Comparison of ENCODE assay signal across 1 cellular context in genomic region chr20:63009044-63009961, GRCh38.
TF ChIP-seq lines count a peak whose summit lies in the region.

No MANE protein-coding gene starts in this region.

TF ChIP-seq in GM12878, 131 proteins besides CTCF, POLR2A, EP300 and RAD21 (continued from another document and continues in another):
- TF ChIP-seq, protein P1, sequence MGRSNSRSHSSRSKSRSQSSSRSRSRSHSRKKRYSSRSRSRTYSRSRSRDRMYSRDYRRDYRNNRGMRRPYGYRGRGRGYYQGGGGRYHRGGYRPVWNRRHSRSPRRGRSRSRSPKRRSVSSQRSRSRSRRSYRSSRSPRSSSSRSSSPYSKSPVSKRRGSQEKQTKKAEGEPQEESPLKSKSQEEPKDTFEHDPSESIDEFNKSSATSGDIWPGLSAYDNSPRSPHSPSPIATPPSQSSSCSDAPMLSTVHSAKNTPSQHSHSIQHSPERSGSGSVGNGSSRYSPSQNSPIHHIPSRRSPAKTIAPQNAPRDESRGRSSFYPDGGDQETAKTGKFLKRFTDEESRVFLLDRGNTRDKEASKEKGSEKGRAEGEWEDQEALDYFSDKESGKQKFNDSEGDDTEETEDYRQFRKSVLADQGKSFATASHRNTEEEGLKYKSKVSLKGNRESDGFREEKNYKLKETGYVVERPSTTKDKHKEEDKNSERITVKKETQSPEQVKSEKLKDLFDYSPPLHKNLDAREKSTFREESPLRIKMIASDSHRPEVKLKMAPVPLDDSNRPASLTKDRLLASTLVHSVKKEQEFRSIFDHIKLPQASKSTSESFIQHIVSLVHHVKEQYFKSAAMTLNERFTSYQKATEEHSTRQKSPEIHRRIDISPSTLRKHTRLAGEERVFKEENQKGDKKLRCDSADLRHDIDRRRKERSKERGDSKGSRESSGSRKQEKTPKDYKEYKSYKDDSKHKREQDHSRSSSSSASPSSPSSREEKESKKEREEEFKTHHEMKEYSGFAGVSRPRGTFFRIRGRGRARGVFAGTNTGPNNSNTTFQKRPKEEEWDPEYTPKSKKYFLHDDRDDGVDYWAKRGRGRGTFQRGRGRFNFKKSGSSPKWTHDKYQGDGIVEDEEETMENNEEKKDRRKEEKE (IDR thresholded peaks at IDR 0.05), result no peak
- no peak for TF ChIP-seq SIX5 (IDR thresholded peaks at IDR 0.05; ENCODE audit: low read depth, low read length, severe bottlenecking)
- TF ChIP-seq LARP7 (IDR thresholded peaks at IDR 0.05), result peak; percentile 72
- TF ChIP-seq IKZF1 (conservative IDR thresholded peaks at IDR 0.05), result peak; percentile 63
- TF ChIP-seq CBFB (IDR thresholded peaks at IDR 0.05; ENCODE audit: low read depth), result peak; percentile 52; the same call in 1 of the 2 replicates
- TF ChIP-seq FOXK2 (IDR thresholded peaks at IDR 0.05), result 0 out of 2 replicates have a peak, but pooled peaks have one; percentile 52
- TF ChIP-seq, protein P2, sequence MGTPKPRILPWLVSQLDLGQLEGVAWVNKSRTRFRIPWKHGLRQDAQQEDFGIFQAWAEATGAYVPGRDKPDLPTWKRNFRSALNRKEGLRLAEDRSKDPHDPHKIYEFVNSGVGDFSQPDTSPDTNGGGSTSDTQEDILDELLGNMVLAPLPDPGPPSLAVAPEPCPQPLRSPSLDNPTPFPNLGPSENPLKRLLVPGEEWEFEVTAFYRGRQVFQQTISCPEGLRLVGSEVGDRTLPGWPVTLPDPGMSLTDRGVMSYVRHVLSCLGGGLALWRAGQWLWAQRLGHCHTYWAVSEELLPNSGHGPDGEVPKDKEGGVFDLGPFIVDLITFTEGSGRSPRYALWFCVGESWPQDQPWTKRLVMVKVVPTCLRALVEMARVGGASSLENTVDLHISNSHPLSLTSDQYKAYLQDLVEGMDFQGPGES (IDR thresholded peaks at IDR 0.05), result no peak
- TF ChIP-seq, protein P3, sequence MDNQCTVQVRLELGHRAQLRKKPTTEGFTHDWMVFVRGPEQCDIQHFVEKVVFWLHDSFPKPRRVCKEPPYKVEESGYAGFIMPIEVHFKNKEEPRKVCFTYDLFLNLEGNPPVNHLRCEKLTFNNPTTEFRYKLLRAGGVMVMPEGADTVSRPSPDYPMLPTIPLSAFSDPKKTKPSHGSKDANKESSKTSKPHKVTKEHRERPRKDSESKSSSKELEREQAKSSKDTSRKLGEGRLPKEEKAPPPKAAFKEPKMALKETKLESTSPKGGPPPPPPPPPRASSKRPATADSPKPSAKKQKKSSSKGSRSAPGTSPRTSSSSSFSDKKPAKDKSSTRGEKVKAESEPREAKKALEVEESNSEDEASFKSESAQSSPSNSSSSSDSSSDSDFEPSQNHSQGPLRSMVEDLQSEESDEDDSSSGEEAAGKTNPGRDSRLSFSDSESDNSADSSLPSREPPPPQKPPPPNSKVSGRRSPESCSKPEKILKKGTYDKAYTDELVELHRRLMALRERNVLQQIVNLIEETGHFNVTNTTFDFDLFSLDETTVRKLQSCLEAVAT (IDR thresholded peaks at IDR 0.05), result peak; percentile 88
- TF ChIP-seq ZSCAN29 (IDR thresholded peaks at IDR 0.05), result peak; percentile 72; the same call in 1 of the 2 replicates
- peak; percentile 75 for TF ChIP-seq HDGF (IDR thresholded peaks at IDR 0.05)
- no peak for TF ChIP-seq NR2C1 (IDR thresholded peaks at IDR 0.05)
- TF ChIP-seq E2F4 (IDR thresholded peaks at IDR 0.05; ENCODE audit: low read depth, low read length), result no peak
- TF ChIP-seq SMAD5 (IDR thresholded peaks at IDR 0.05; ENCODE audit: low read depth), result 0 out of 2 replicates have a peak, but pooled peaks have one; percentile 13
- no peak for TF ChIP-seq JUNB (IDR thresholded peaks at IDR 0.05)
- TF ChIP-seq ETV6 (conservative IDR thresholded peaks at IDR 0.05 in 1 of 2, IDR thresholded peaks at IDR 0.05 in 1 of 2; ENCODE audit: borderline replicate concordance in 1 of 2, low read depth in 1 of 2), result peak in 1 of 2 experiments; percentile 42; a peak in 1 of 4 replicates
- peak; percentile 60; the same call in 1 of the 2 replicates for TF ChIP-seq TBL1XR1 (IDR thresholded peaks at IDR 0.05; ENCODE audit: low read depth, low read length)
- TF ChIP-seq ZNF622 (IDR thresholded peaks at IDR 0.05), result no peak
- no peak for TF ChIP-seq STAT3 (IDR thresholded peaks at IDR 0.05; ENCODE audit: low read depth, low read length)
- no peak for TF ChIP-seq CHD4 (IDR thresholded peaks at IDR 0.05)
- peak; percentile 26 for TF ChIP-seq SP1 (IDR thresholded peaks at IDR 0.05; ENCODE audit: low read depth, low read length)
- TF ChIP-seq, protein P4, sequence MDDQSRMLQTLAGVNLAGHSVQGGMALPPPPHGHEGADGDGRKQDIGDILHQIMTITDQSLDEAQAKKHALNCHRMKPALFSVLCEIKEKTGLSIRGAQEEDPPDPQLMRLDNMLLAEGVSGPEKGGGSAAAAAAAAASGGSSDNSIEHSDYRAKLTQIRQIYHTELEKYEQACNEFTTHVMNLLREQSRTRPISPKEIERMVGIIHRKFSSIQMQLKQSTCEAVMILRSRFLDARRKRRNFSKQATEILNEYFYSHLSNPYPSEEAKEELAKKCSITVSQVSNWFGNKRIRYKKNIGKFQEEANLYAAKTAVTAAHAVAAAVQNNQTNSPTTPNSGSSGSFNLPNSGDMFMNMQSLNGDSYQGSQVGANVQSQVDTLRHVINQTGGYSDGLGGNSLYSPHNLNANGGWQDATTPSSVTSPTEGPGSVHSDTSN (IDR thresholded peaks at IDR 0.05; ENCODE audit: insufficient replicate concordance, low read depth, low read length), result no peak
- TF ChIP-seq NKRF (conservative IDR thresholded peaks at IDR 0.05), result peak; percentile 10
- TF ChIP-seq MYB (IDR thresholded peaks at IDR 0.05; ENCODE audit: borderline replicate concordance, low read depth, low read length), result no peak
- no peak for TF ChIP-seq SREBF1 (IDR thresholded peaks at IDR 0.05; ENCODE audit: low read length)
- no peak for TF ChIP-seq CBX5 (IDR thresholded peaks at IDR 0.05; ENCODE audit: low read depth)
- no peak for TF ChIP-seq CUX1 (IDR thresholded peaks at IDR 0.05; ENCODE audit: insufficient replicate concordance, low read depth, low read length)
- peak; percentile 60; the same call in 1 of the 2 replicates for TF ChIP-seq CHD2 (IDR thresholded peaks at IDR 0.05; ENCODE audit: borderline replicate concordance, low read depth, low read length)
- TF ChIP-seq BRCA1 (IDR thresholded peaks at IDR 0.05; ENCODE audit: low read depth, low read length), result no peak
- TF ChIP-seq RAD51 (IDR thresholded peaks at IDR 0.05), result no peak
- TF ChIP-seq, protein P5, sequence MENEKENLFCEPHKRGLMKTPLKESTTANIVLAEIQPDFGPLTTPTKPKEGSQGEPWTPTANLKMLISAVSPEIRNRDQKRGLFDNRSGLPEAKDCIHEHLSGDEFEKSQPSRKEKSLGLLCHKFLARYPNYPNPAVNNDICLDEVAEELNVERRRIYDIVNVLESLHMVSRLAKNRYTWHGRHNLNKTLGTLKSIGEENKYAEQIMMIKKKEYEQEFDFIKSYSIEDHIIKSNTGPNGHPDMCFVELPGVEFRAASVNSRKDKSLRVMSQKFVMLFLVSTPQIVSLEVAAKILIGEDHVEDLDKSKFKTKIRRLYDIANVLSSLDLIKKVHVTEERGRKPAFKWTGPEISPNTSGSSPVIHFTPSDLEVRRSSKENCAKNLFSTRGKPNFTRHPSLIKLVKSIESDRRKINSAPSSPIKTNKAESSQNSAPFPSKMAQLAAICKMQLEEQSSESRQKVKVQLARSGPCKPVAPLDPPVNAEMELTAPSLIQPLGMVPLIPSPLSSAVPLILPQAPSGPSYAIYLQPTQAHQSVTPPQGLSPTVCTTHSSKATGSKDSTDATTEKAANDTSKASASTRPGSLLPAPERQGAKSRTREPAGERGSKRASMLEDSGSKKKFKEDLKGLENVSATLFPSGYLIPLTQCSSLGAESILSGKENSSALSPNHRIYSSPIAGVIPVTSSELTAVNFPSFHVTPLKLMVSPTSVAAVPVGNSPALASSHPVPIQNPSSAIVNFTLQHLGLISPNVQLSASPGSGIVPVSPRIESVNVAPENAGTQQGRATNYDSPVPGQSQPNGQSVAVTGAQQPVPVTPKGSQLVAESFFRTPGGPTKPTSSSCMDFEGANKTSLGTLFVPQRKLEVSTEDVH (IDR thresholded peaks at IDR 0.05; ENCODE audit: low read depth, partially characterized antibody), result no peak
- no peak for TF ChIP-seq RBBP5 (conservative IDR thresholded peaks at IDR 0.05)
- peak; percentile 71 for TF ChIP-seq DPF2 (IDR thresholded peaks at IDR 0.05)
- peak; percentile 83 for TF ChIP-seq YY1 (IDR thresholded peaks at IDR 0.05; ENCODE audit: low read depth, low read length)
- TF ChIP-seq, protein P6, sequence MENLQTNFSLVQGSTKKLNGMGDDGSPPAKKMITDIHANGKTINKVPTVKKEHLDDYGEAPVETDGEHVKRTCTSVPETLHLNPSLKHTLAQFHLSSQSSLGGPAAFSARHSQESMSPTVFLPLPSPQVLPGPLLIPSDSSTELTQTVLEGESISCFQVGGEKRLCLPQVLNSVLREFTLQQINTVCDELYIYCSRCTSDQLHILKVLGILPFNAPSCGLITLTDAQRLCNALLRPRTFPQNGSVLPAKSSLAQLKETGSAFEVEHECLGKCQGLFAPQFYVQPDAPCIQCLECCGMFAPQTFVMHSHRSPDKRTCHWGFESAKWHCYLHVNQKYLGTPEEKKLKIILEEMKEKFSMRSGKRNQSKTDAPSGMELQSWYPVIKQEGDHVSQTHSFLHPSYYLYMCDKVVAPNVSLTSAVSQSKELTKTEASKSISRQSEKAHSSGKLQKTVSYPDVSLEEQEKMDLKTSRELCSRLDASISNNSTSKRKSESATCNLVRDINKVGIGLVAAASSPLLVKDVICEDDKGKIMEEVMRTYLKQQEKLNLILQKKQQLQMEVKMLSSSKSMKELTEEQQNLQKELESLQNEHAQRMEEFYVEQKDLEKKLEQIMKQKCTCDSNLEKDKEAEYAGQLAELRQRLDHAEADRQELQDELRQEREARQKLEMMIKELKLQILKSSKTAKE (IDR thresholded peaks at IDR 0.05; ENCODE audit: low read depth, poor library complexity, severe bottlenecking), result no peak
- no peak for TF ChIP-seq SRF (IDR thresholded peaks at IDR 0.05; ENCODE audit: low read depth in 2 of 2, low read length in 2 of 2)
- no peak for TF ChIP-seq HDAC2 (IDR thresholded peaks at IDR 0.05)
- TF ChIP-seq RELA (IDR thresholded peaks at IDR 0.05; ENCODE audit: borderline replicate concordance, partially characterized antibody), result no peak
- peak; percentile 60 for TF ChIP-seq ATF7 (IDR thresholded peaks at IDR 0.05; ENCODE audit: low read depth)
- no peak for TF ChIP-seq ASH2L (IDR thresholded peaks at IDR 0.05; ENCODE audit: borderline replicate concordance, low read depth)
- TF ChIP-seq FOS (IDR thresholded peaks at IDR 0.05; ENCODE audit: borderline replicate concordance, extremely low read depth, insufficient read length), result no peak
- no peak for TF ChIP-seq ZNF384 (IDR thresholded peaks at IDR 0.05; ENCODE audit: borderline replicate concordance, low read depth, low read length)
- no peak for TF ChIP-seq ZZZ3 (IDR thresholded peaks at IDR 0.05; ENCODE audit: control insufficient read depth, insufficient read length, low read depth)
- TF ChIP-seq WRNIP1 (IDR thresholded peaks at IDR 0.05; ENCODE audit: borderline replicate concordance, low read depth, low read length), result 0 out of 2 replicates have a peak, but pooled peaks have one; percentile 72
- TF ChIP-seq SPI1 (IDR thresholded peaks at IDR 0.05; ENCODE audit: borderline replicate concordance, insufficient read depth, low read depth, low read length), result no peak
